Comparison of ENCODE assay signal across 17 cellular contexts in the genomic region with DNA sequence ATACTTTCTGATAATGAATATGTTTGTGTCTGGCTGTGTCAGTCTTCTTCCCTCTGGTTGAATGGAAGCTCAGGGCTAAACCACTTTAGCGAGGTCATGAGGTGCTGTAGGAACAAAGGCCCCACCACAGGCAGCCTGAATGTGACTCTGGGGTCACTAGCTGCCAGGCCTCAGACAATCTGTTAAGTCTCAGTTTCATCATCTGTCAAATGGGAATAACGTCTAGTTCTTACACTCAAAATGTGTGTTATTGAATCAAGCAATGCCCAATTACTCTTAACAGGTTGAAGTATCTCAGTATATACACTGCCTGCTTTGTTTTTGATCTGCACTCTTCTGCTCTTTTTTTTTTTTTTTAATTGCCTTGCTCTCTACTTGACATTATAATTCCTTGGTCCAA.
DNase-seq lines count a peak whose midpoint lies in the region; ATAC-seq, FAIRE-seq and TF ChIP-seq lines count a peak whose summit lies in the region.
"Had no signal": no experiment of that assay in that cellular context is flagged by ENCODE, and none has a peak within 500 bp of the region (broad histone marks: within the 10 kb centered on the region; RNA-seq: fewer than 3 reads in every experiment).

No MANE protein-coding gene starts in this region.

- BruUV-seq in K562 (replicated peaks; lab: Mats Ljungman, UMichigan): no TSS peak

- no peak overlapping the region for H4K12ac ChIP-seq in trophoblast cell (ENCODE audit: low read depth, low read length)

- 0% methylated on average over 2 of the region's 2 CpGs for WGBS in K562 (ENCODE audit: insufficient coverage, low coverage, missing lambda C conversion rate)
- no CpG with 5 or more reads among the region's 2 CpGs for WGBS in trophoblast cell (ENCODE audit: extremely low coverage, insufficient coverage, insufficient read length)
- WGBS in ovary, 3 donors: 54 to 58% (median 56%) methylated on average over 2 of the region's 2 CpGs

- H3K9me3 ChIP-seq in HUES6 (ENCODE audit: control insufficient read depth, insufficient read depth, low read depth, low read length): peaks cover 6% of the 10 kb centered on the region
- no peaks in the 10 kb centered on the region for H3K9me3 ChIP-seq in K562 (replicated peaks; ENCODE audit: control insufficient read depth, insufficient read depth, low read depth, low read length)
- peaks cover 1% of the 10 kb centered on the region for H3K9me3 ChIP-seq in trophoblast cell (ENCODE audit: insufficient read depth, low read depth, low read length)
- H3K9me3 ChIP-seq in ovary: no peaks in the 10 kb centered on the region

- FAIRE-seq in K562 (lab: Jason Lieb, UNC): no peak
- FAIRE-seq: A204.1, G401.6, GM12891 had no signal

- no peak overlapping the region for H4K91ac ChIP-seq in trophoblast cell (ENCODE audit: low read depth, low read length)

- peak; percentile 38 for DNase-seq in H7
- DNase-seq in K562 (ENCODE audit: extremely low read depth in 1 of 4, low spot score in 3 of 4): no peak
- DNase-seq in trophoblast cell: no peak
- DNase-seq in ovary: no peak
- no peak for DNase-seq in OCI-M2 (lab: John Stamatoyannopoulos, UW; ENCODE audit: unreplicated experiment)
- DNase-seq in ureter (ENCODE audit: low spot score): no peak
- DNase-seq: C1 segment of cervical spinal cord; Calu3; CD4-positive, alpha-beta T cell; DMS153; DMS79 treated with DMSO at 0.1 percent for 48 hours; EL had no signal

- H2BK120ac ChIP-seq in trophoblast cell (ENCODE audit: insufficient read depth, low read length, poor library complexity): no peak overlapping the region

- intact Hi-C loops in K562 (cut with micrococcal nuclease): no loop called here
- intact Hi-C loops in ovary (cut with DNase I): no loop called here

- no peak overlapping the region for H4K8ac ChIP-seq in trophoblast cell (ENCODE audit: low read depth, low read length)

- no peaks in the 10 kb centered on the region for H3K27me3 ChIP-seq in H7 (ENCODE audit: control insufficient read depth, insufficient read depth, low read length)
- no peaks in the 10 kb centered on the region for H3K27me3 ChIP-seq in HUES6 (ENCODE audit: control insufficient read depth, insufficient read depth, low read length)
- H3K27me3 ChIP-seq in K562 (ENCODE audit: control insufficient read depth in 2 of 2, insufficient read depth in 2 of 2, low read length in 2 of 2): peaks cover 0 to 6% of the 10 kb centered on the region in 2 experiments; a peak in 3 of 5 replicates
- no peaks in the 10 kb centered on the region for H3K27me3 ChIP-seq in trophoblast cell (ENCODE audit: insufficient read depth, low read length)
- H3K27me3 ChIP-seq in ovary: no peaks in the 10 kb centered on the region

- H2AK5ac ChIP-seq in trophoblast cell (ENCODE audit: low read length): no peak overlapping the region

- no peak overlapping the region for H3K14ac ChIP-seq in trophoblast cell (ENCODE audit: low read length)

- H3K27ac ChIP-seq in HUES6 (ENCODE audit: low read depth, low read length) (peak overlapping the region; percentile 44; the same call in 1 of the 2 replicates), K562 (ENCODE audit: extremely low read depth, low read depth, low read length) (no peak overlapping the region), trophoblast cell (ENCODE audit: low read depth, low read length) (no peak overlapping the region), ovary (no peak overlapping the region)
- H3K27ac ChIP-seq: HL-60 had no signal

- H3K9ac ChIP-seq in HUES6 (ENCODE audit: low read length) (no peak overlapping the region), K562 (ENCODE audit: insufficient read depth in 1 of 2, low read depth in 2 of 2, low read length in 2 of 2) (no peak overlapping the region), trophoblast cell (ENCODE audit: low read length) (peak overlapping the region; percentile 31)

- H3K79me1 ChIP-seq in trophoblast cell (ENCODE audit: low read length): no peaks in the 10 kb centered on the region

- no peak overlapping the region for H3K4me3 ChIP-seq in H7 (ENCODE audit: insufficient read depth, low read depth, low read length)
- no peak overlapping the region for H3K4me3 ChIP-seq in HUES6 (ENCODE audit: low read depth, low read length)
- H3K4me3 ChIP-seq in K562: no peak overlapping the region
- H3K4me3 ChIP-seq in trophoblast cell (ENCODE audit: low read depth, low read length): no peak overlapping the region
- H3K4me3 ChIP-seq in ovary: no peak overlapping the region

- no peak for TF ChIP-seq POLR2A in K562 (conservative IDR thresholded peaks at IDR 0.05)
- no peak for TF ChIP-seq POLR2A in ovary (IDR thresholded peaks at IDR 0.05)

- H3K23ac ChIP-seq in trophoblast cell (ENCODE audit: low read length): no peak overlapping the region

- TF ChIP-seq CTCF in K562 (IDR thresholded peaks at IDR 0.05 in 2 of 3, conservative IDR thresholded peaks at IDR 0.05 in 1 of 3; ENCODE audit: insufficient read depth in 2 of 3, low read depth in 1 of 3, low read length in 3 of 3): no peak
- no peak for TF ChIP-seq CTCF in ovary (IDR thresholded peaks at IDR 0.05)

- H3K4ac ChIP-seq in trophoblast cell (ENCODE audit: low read depth, low read length): no peak overlapping the region

- H3K4me2 ChIP-seq in K562 (ENCODE audit: insufficient read depth, low read length) (no peak overlapping the region), trophoblast cell (ENCODE audit: low read length) (no peak overlapping the region)

- no peak overlapping the region for H3K18ac ChIP-seq in trophoblast cell (ENCODE audit: low read length)

- TF ChIP-seq EP300 in K562 (IDR thresholded peaks at IDR 0.05; ENCODE audit: low read length) (no peak), ovary (IDR thresholded peaks at IDR 0.05) (no peak)

- no peaks in the 10 kb centered on the region for H3K79me2 ChIP-seq in K562 (ENCODE audit: control insufficient read depth, insufficient read depth, low read length)
- H3K79me2 ChIP-seq in trophoblast cell (ENCODE audit: control insufficient read depth, insufficient read depth, low read length, poor library complexity): no peaks in the 10 kb centered on the region

- no peaks in the 10 kb centered on the region for H3K9me1 ChIP-seq in K562 (ENCODE audit: control insufficient read depth, insufficient read depth, low read length)

- no peak for ATAC-seq in K562

- TF ChIP-seq RAD21 in K562 (CRISPR knock-in tag; conservative IDR thresholded peaks at IDR 0.05 in 1 of 2, IDR thresholded peaks at IDR 0.05 in 1 of 2): no peak

- H2AFZ ChIP-seq in K562 (ENCODE audit: low read depth, low read length): no peak overlapping the region
- no peak overlapping the region for H2AFZ ChIP-seq in trophoblast cell (ENCODE audit: insufficient read depth, low read length, poor library complexity)

- no peak overlapping the region for H2BK5ac ChIP-seq in trophoblast cell (ENCODE audit: low read depth, low read length, poor library complexity)

- peaks cover 25% of the 10 kb centered on the region for H3K4me1 ChIP-seq in HUES6 (ENCODE audit: control insufficient read depth, insufficient read depth, low read length)
- no peaks in the 10 kb centered on the region for H3K4me1 ChIP-seq in K562 (replicated peaks in 1 of 2; ENCODE audit: control insufficient read depth in 2 of 2, insufficient read depth in 2 of 2, low read length in 2 of 2)
- H3K4me1 ChIP-seq in trophoblast cell (ENCODE audit: control insufficient read depth in 1 of 2, insufficient read depth in 2 of 2, low read length in 2 of 2): no peaks in the 10 kb centered on the region
- H3K4me1 ChIP-seq in ovary (ENCODE audit: insufficient read depth): no peaks in the 10 kb centered on the region

- POLR2A ChIA-PET in K562 (lab: Yijun Ruan, JAX): no interaction called here

- CTCF ChIA-PET in K562 (lab: Yijun Ruan, JAX; ENCODE audit: low intra/inter-chr PET ratio): no interaction called here

- in situ Hi-C loops in K562 (cut with MboI): no loop called here

- no peak overlapping the region for H2BK12ac ChIP-seq in trophoblast cell (ENCODE audit: low read length)

- H3K36me3 ChIP-seq in H7 (replicated peaks; ENCODE audit: control insufficient read depth, insufficient read depth, low read length) (no peaks in the 10 kb centered on the region), HUES6 (ENCODE audit: control insufficient read depth, insufficient read depth, low read length) (no peaks in the 10 kb centered on the region), K562 (ENCODE audit: control insufficient read depth, insufficient read depth, low read length) (no peaks in the 10 kb centered on the region), trophoblast cell (ENCODE audit: control insufficient read depth in 1 of 2, insufficient read depth in 2 of 2, low read length in 2 of 2) (no peaks in the 10 kb centered on the region), ovary (no peaks in the 10 kb centered on the region)

- no peaks in the 10 kb centered on the region for H4K20me1 ChIP-seq in K562 (replicated peaks; ENCODE audit: control insufficient read depth, insufficient read depth, low read length)

TF ChIP-seq in K562, 482 proteins besides CTCF, POLR2A, EP300 and RAD21:
- TF ChIP-seq HBP1 (CRISPR knock-in tag; IDR thresholded peaks at IDR 0.05): no peak
- TF ChIP-seq RBM25 (IDR thresholded peaks at IDR 0.05; ENCODE audit: low read depth, low read length, severe bottlenecking): peak; percentile 47
